ENCODE assay signal across 8 cellular contexts in genomic region chrX:41332408-41332987, GRCh38. TPM values are rescaled to one million over a fixed set of nuclear protein-coding genes. Genes with fewer than 3 reads are reported as not detected.
DNase-seq lines count a peak whose midpoint lies in the region; ATAC-seq and TF ChIP-seq lines count a peak whose summit lies in the region.

No MANE protein-coding gene starts in this region.

- no peaks in the 10 kb centered on the region for H3K27me3 ChIP-seq in ascending aorta
- peaks cover 5% of the 10 kb centered on the region; the same call in 1 of the 2 replicates for H3K27me3 ChIP-seq in iPS-20b (ENCODE audit: insufficient read depth, low read length)

- H3K4me3 ChIP-seq in ascending aorta, result peak overlapping the region; percentile 82 to 99
- peak overlapping the region; percentile 70 for H3K4me3 ChIP-seq in iPS-20b (ENCODE audit: low read length)

- H3K27ac ChIP-seq in ascending aorta (peak overlapping the region; percentile 99 to 100), iPS-20b (ENCODE audit: low read length) (peak overlapping the region; percentile 28)

- intact Hi-C loops in ascending aorta (cut with DNase I), result loop anchor here (5.0 kb wide), 2 partner anchors 55 to 685 kb away; partner anchors contain the start of gene CXorf38

- H3K4me1 ChIP-seq in ascending aorta (peaks cover 0 to 2% of the 10 kb centered on the region in 2 donors), iPS-20b (ENCODE audit: insufficient read depth, low read length) (peaks cover 13% of the 10 kb centered on the region; the same call in 1 of the 2 replicates)

- H3K36me3 ChIP-seq in ascending aorta (no peaks in the 10 kb centered on the region), iPS-20b (ENCODE audit: insufficient read depth, low read depth, low read length) (peaks cover 16% of the 10 kb centered on the region; the same call in 1 of the 2 replicates)

- H3K9me3 ChIP-seq in ascending aorta, result no peaks in the 10 kb centered on the region
- H3K9me3 ChIP-seq in iPS-20b (ENCODE audit: insufficient read depth, low read depth, low read length), result no peaks in the 10 kb centered on the region

- peak; percentile 12 for ATAC-seq in GM21717 (IDR thresholded peaks at IDR 0.05; ENCODE audit: unreplicated experiment)

- H3K9ac ChIP-seq in iPS-20b (ENCODE audit: low read depth, low read length), result peak overlapping the region; percentile 83

- DNase-seq in DMS79 treated with DMSO at 0.1 percent for 48 hours (lab: John Stamatoyannopoulos, UW) (peak; percentile 14), DMS79 (lab: John Stamatoyannopoulos, UW) (no peak), M059J (ENCODE audit: low read depth) (peak; percentile 74), ascending aorta (ENCODE audit: low spot score in 2 of 2) (peak in 1 of 2 donors; percentile 74), NCI-H446 treated with DMSO at 0.1 percent for 48 hours (lab: John Stamatoyannopoulos, UW) (no peak)
- DNase-seq in stimulated activated CD8-positive, alpha-beta memory T cell treated with anti-CD3 and anti-CD28 coated beads, Interleukin-4, amount 100 ng/mL, for 24 hours (ENCODE audit: low read depth), result peak; percentile 15

- no peak for TF ChIP-seq CTCF in ascending aorta (IDR thresholded peaks at IDR 0.05)

RNA-seq across cellular contexts. Expression of gene DDX3X, which starts 1.5 kb away (rescaled TPM):
- 145 and 209 TPM in 2 replicates for total RNA-seq in M059J (2014; rRNA removed; shearing (Covaris generic))
- total RNA-seq in ascending aorta, result 89.3 TPM

Comparison
In these comparisons a context has a peak if more than half of its experiments do, and no peak if none do; other contexts are left out.
1. DNase-seq: peak in DMS79 treated with DMSO at 0.1 percent for 48 hours (single experiment), M059J (single experiment) and stimulated activated CD8-positive, alpha-beta memory T cell treated with anti-CD3 and anti-CD28 coated beads, Interleukin-4, amount 100 ng/mL, for 24 hours (single experiment); none in DMS79 (single experiment) and NCI-H446 treated with DMSO at 0.1 percent for 48 hours (single experiment).